In the genomic region with DNA sequence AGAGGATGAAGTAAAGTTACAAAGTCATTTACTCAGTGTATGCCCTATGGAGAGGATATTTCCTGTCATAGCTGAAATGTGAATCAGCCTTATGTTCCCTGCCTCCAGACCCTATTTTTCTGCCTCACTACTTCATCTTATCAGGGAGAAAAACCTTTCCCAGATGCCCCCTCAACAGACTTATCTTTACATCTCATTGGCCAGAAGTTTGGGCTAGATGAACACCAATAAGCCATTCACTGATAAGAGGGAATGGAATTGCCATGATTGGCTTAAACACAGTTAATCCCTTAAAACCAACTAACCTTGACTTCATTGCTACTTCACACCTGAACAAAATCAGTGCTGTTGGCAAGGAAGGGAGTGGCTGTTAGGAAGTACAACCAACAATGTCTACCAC, we compare ENCODE assay signal across 23 cellular contexts. TPM values are rescaled to one million over a fixed set of nuclear protein-coding genes. Genes with fewer than 3 reads are reported as not detected.
DNase-seq lines count a peak whose midpoint lies in the region; ATAC-seq, FAIRE-seq and TF ChIP-seq lines count a peak whose summit lies in the region.
"Had no signal": no experiment of that assay in that cellular context is flagged by ENCODE, and none has a peak within 500 bp of the region (broad histone marks: within the 10 kb centered on the region; RNA-seq: fewer than 3 reads in every experiment).

No MANE protein-coding gene starts in this region.

- in situ Hi-C loops in IMR-90 (cut with MboI; ENCODE audit: low sequenced_read_pairs) (no loop called here), K562 (cut with MboI) (no loop called here)

- H2BK5ac ChIP-seq in IMR-90 (ENCODE audit: low read depth, low read length, poor library complexity, severe bottlenecking) (no peak overlapping the region), mesendoderm (ENCODE audit: low read length) (no peak overlapping the region)

- H2AK5ac ChIP-seq in IMR-90 (ENCODE audit: low read depth, low read length) (no peak overlapping the region), mesendoderm (ENCODE audit: low read length) (no peak overlapping the region)

- intact Hi-C loops in IMR-90 (cut with micrococcal nuclease) (no loop called here), K562 (cut with micrococcal nuclease) (no loop called here), pancreas (cut with DNase I) (no loop called here)

- dilution Hi-C loops in IMR-90 (cut with HindIII; ENCODE audit: low sequenced_read_pairs, unreplicated experiment): no loop called here

- H3K79me2 ChIP-seq in K562 (ENCODE audit: control insufficient read depth, insufficient read depth, low read length): no peaks in the 10 kb centered on the region
- H3K79me2 ChIP-seq in mesendoderm (ENCODE audit: control insufficient read depth, insufficient read depth, low read length): no peaks in the 10 kb centered on the region

- no peak overlapping the region for H2BK20ac ChIP-seq in IMR-90 (ENCODE audit: low read depth, low read length)

- no peak for TF ChIP-seq POLR2A in IMR-90 (IDR thresholded peaks at IDR 0.05; ENCODE audit: low read depth, low read length)
- no peak for TF ChIP-seq POLR2A in K562 (conservative IDR thresholded peaks at IDR 0.05)

- peaks cover 29 to 34% of the 10 kb centered on the region in 2 donors for H3K9me3 Mint-ChIP-seq in activated naive CD4-positive, alpha-beta T cell treated with anti-CD3 and anti-CD28 coated beads, Interleukin-2, amount 50 U/mL, for 72 hours

- H4K8ac ChIP-seq in IMR-90 (ENCODE audit: low read depth in 2 of 2, low read length in 2 of 2) (no peak overlapping the region; a peak in 1 of 4 replicates), mesendoderm (ENCODE audit: low read depth, low read length) (no peak overlapping the region)

- no peaks in the 10 kb centered on the region for H4K20me1 ChIP-seq in IMR-90 (ENCODE audit: insufficient read depth, low read length)
- no peaks in the 10 kb centered on the region for H4K20me1 ChIP-seq in K562 (replicated peaks; ENCODE audit: control insufficient read depth, insufficient read depth, low read length)
- H4K20me1 ChIP-seq: BLaER1 treated with 17β-estradiol and CSF1 and Interleukin-3, amounts not matched to agents 10 nM and 100 nM had no signal

- H3K27ac Mint-ChIP-seq in activated naive CD4-positive, alpha-beta T cell treated with anti-CD3 and anti-CD28 coated beads, Interleukin-2, amount 50 U/mL, for 72 hours: no peak overlapping the region
- H3K27ac Mint-ChIP-seq: CD4-positive, alpha-beta T cell; CD8-positive, alpha-beta T cell had no signal

- H2BK120ac ChIP-seq in IMR-90 (ENCODE audit: low read depth, low read length) (no peak overlapping the region; the same call in 1 of the 2 replicates), mesendoderm (ENCODE audit: low read depth, low read length) (no peak overlapping the region)

- ATAC-seq in IMR-90 (ENCODE audit: low read depth) (no peak), K562 (no peak), HG03135 (IDR thresholded peaks at IDR 0.05; ENCODE audit: unreplicated experiment) (no peak), pancreas (no peak), HG03039 (IDR thresholded peaks at IDR 0.05; ENCODE audit: unreplicated experiment) (no peak)
- no peak for ATAC-seq in activated naive CD4-positive, alpha-beta T cell treated with anti-CD3 and anti-CD28 coated beads, Interleukin-2, amount 50 U/mL, for 72 hours
- ATAC-seq: CD8-positive, alpha-beta T cell had no signal

- H3K23ac ChIP-seq in IMR-90 (ENCODE audit: low read depth, low read length) (no peak overlapping the region), mesendoderm (ENCODE audit: low read length) (no peak overlapping the region)

- CTCF ChIA-PET in IMR-90 (lab: Yijun Ruan, JAX): no interaction called here
- CTCF ChIA-PET in K562 (lab: Yijun Ruan, JAX; ENCODE audit: low intra/inter-chr PET ratio): no interaction called here

- H3K4me2 ChIP-seq in IMR-90 (ENCODE audit: low read depth, low read length) (no peak overlapping the region), K562 (ENCODE audit: insufficient read depth, low read length) (no peak overlapping the region), mesendoderm (ENCODE audit: low read length) (no peak overlapping the region)
- H3K4me2 ChIP-seq: BLaER1 treated with 17β-estradiol and CSF1 and Interleukin-3, amounts not matched to agents 10 nM and 100 nM had no signal

- H3K18ac ChIP-seq in IMR-90 (ENCODE audit: low read depth, low read length) (no peak overlapping the region), mesendoderm (ENCODE audit: low read length) (no peak overlapping the region)

- H3K36me3 Mint-ChIP-seq in activated naive CD4-positive, alpha-beta T cell treated with anti-CD3 and anti-CD28 coated beads, Interleukin-2, amount 50 U/mL, for 72 hours: peaks cover 28 to 47% of the 10 kb centered on the region in 2 donors

- FAIRE-seq in K562 (lab: Jason Lieb, UNC): no peak
- FAIRE-seq in urothelium cell line (lab: Jason Lieb, UNC): peak; percentile 59
- no peak for FAIRE-seq in pancreas (lab: Jason Lieb, UNC)
- FAIRE-seq: A204.1, D721Med, G401.6, GM12892, GM18507 had no signal

- H2AK9ac ChIP-seq in IMR-90 (replicated peaks; ENCODE audit: low read depth, low read length, poor library complexity): no peak overlapping the region

- no peak overlapping the region for H2AFZ ChIP-seq in IMR-90 (replicated peaks; ENCODE audit: low read length, poor library complexity)
- H2AFZ ChIP-seq in K562 (ENCODE audit: low read depth, low read length): no peak overlapping the region

- H3K4me1 ChIP-seq in IMR-90 (ENCODE audit: control insufficient read depth, insufficient read depth, low read length) (peaks cover 3% of the 10 kb centered on the region; the same call in 1 of the 2 replicates), K562 (replicated peaks in 1 of 2; ENCODE audit: control insufficient read depth in 2 of 2, insufficient read depth in 2 of 2, low read length in 2 of 2) (no peaks in the 10 kb centered on the region), mesendoderm (ENCODE audit: control insufficient read depth, low read depth, low read length) (no peaks in the 10 kb centered on the region), pancreas (no peaks in the 10 kb centered on the region)
- H3K4me1 ChIP-seq: Caco-2 had no signal

- no peak for TF ChIP-seq EP300 in K562 (IDR thresholded peaks at IDR 0.05; ENCODE audit: low read length)

- H4K91ac ChIP-seq in IMR-90 (ENCODE audit: insufficient read depth, low read depth, low read length): no peak overlapping the region

- H3K9me3 ChIP-seq in IMR-90 (ENCODE audit: control insufficient read depth, insufficient read depth, low read length) (peaks cover 17% of the 10 kb centered on the region), K562 (replicated peaks; ENCODE audit: control insufficient read depth, insufficient read depth, low read depth, low read length) (0 out of 2 replicates have a peak, but pooled peaks cover 3% of the 10 kb centered on the region), pancreas (peaks cover 0 to 3% (median 0%) of the 10 kb centered on the region in 4 donors)

- DNase-seq in IMR-90 (no peak), K562 (ENCODE audit: extremely low read depth in 1 of 4, low spot score in 3 of 4) (peak in 2 of 4 experiments; percentile 9 to 16), mesendoderm (peak; percentile 20), urothelium cell line (ENCODE audit: low spot score) (no peak), pancreas (no peak)
- no peak for DNase-seq in activated naive CD4-positive, alpha-beta T cell treated with anti-CD3 and anti-CD28 coated beads, Interleukin-2, amount 50 U/mL, for 72 hours (ENCODE audit: low spot score in 2 of 2)
- DNase-seq: 8988T; ACHN; Caco-2; Calu3; CD4-positive, alpha-beta T cell; CD8-positive, alpha-beta T cell; DMS79 treated with DMSO at 0.1 percent for 48 hours; GF-D8 had no signal

- H3K79me1 ChIP-seq in IMR-90 (ENCODE audit: low read depth in 1 of 2, low read length in 2 of 2) (no peaks in the 10 kb centered on the region), mesendoderm (ENCODE audit: low read length) (no peaks in the 10 kb centered on the region)

- H2BK15ac ChIP-seq in IMR-90 (ENCODE audit: low read depth, low read length) (peak overlapping the region; percentile 78; the same call in 1 of the 3 replicates), mesendoderm (replicated peaks; ENCODE audit: low read depth) (no peak overlapping the region)

- no peaks in the 10 kb centered on the region for H3K27me3 ChIP-seq in IMR-90 (ENCODE audit: control insufficient read depth, insufficient read depth, low read length)
- no peaks in the 10 kb centered on the region for H3K27me3 ChIP-seq in K562 (ENCODE audit: control insufficient read depth in 2 of 2, insufficient read depth in 2 of 2, low read length in 2 of 2)
- no peaks in the 10 kb centered on the region for H3K27me3 ChIP-seq in mesendoderm (ENCODE audit: insufficient read depth, low read length, poor library complexity)
- H3K27me3 ChIP-seq in pancreas: no peaks in the 10 kb centered on the region
- H3K27me3 ChIP-seq: BLaER1 treated with 17β-estradiol and CSF1 and Interleukin-3, amounts not matched to agents 10 nM and 100 nM had no signal

- POLR2A ChIA-PET in IMR-90 (lab: Charles Lee; ENCODE audit: unreplicated experiment) (no interaction called here), K562 (lab: Yijun Ruan, JAX) (no interaction called here)

- H4K5ac ChIP-seq in IMR-90 (ENCODE audit: low read depth, low read length) (no peak overlapping the region), mesendoderm (ENCODE audit: low read length) (no peak overlapping the region)

- BruUV-seq in IMR-90 (replicated peaks; lab: Mats Ljungman, UMichigan) (no TSS peak), K562 (replicated peaks; lab: Mats Ljungman, UMichigan) (no TSS peak)

- no peak overlapping the region for H3K4me3 ChIP-seq in IMR-90 (ENCODE audit: insufficient read depth, low read depth, low read length)
- no peak overlapping the region for H3K4me3 ChIP-seq in K562
- H3K4me3 ChIP-seq in mesendoderm (ENCODE audit: low read length): no peak overlapping the region
- no peak overlapping the region for H3K4me3 ChIP-seq in pancreas
- H3K4me3 ChIP-seq: BLaER1 treated with 17β-estradiol and CSF1 and Interleukin-3, amounts not matched to agents 10 nM and 100 nM had no signal

- H3K9me1 ChIP-seq in IMR-90 (ENCODE audit: insufficient read depth, low read length): peaks cover under 1% of the 10 kb centered on the region; the same call in 1 of the 2 replicates
- H3K9me1 ChIP-seq in K562 (ENCODE audit: control insufficient read depth, insufficient read depth, low read length): no peaks in the 10 kb centered on the region

- H3K56ac ChIP-seq in IMR-90 (ENCODE audit: extremely low read depth, insufficient read depth, low read length) (no peak overlapping the region), mesendoderm (ENCODE audit: low read length) (no peak overlapping the region)

- no peak overlapping the region for H3K9ac ChIP-seq in IMR-90 (ENCODE audit: low read depth, low read length)
- no peak overlapping the region for H3K9ac ChIP-seq in K562 (ENCODE audit: insufficient read depth in 1 of 2, low read depth in 2 of 2, low read length in 2 of 2)
- H3K9ac ChIP-seq in mesendoderm (ENCODE audit: low read length): no peak overlapping the region
- H3K9ac ChIP-seq: BLaER1 treated with 17β-estradiol and CSF1 and Interleukin-3, amounts not matched to agents 10 nM and 100 nM had no signal

- TF ChIP-seq RAD21 in IMR-90 (IDR thresholded peaks at IDR 0.05; ENCODE audit: low read length): no peak
- no peak for TF ChIP-seq RAD21 in K562 (CRISPR knock-in tag; conservative IDR thresholded peaks at IDR 0.05 in 1 of 2, IDR thresholded peaks at IDR 0.05 in 1 of 2)

- peak overlapping the region; percentile 66; the same call in 1 of the 2 replicates for H3K14ac ChIP-seq in IMR-90 (replicated peaks; ENCODE audit: low read depth, low read length)

- H3K27ac ChIP-seq in IMR-90 (ENCODE audit: insufficient read depth, low read length) (no peak overlapping the region), K562 (ENCODE audit: extremely low read depth, low read depth, low read length) (no peak overlapping the region), mesendoderm (ENCODE audit: low read depth, low read length) (no peak overlapping the region), pancreas (no peak overlapping the region)
- H3K27ac ChIP-seq: BLaER1 treated with 17β-estradiol and CSF1 and Interleukin-3, amounts not matched to agents 10 nM and 100 nM; C4-2B had no signal

- no peaks in the 10 kb centered on the region for H3K36me3 ChIP-seq in IMR-90 (ENCODE audit: control insufficient read depth, insufficient read depth, low read length)
- H3K36me3 ChIP-seq in K562 (ENCODE audit: control insufficient read depth, insufficient read depth, low read length): no peaks in the 10 kb centered on the region
- H3K36me3 ChIP-seq in mesendoderm (ENCODE audit: control insufficient read depth, insufficient read depth, low read length): no peaks in the 10 kb centered on the region
- H3K36me3 ChIP-seq in pancreas: no peaks in the 10 kb centered on the region

- H3K4ac ChIP-seq in IMR-90 (ENCODE audit: low read depth, low read length) (no peak overlapping the region), mesendoderm (ENCODE audit: low read depth, low read length) (no peak overlapping the region)

- no peak for TF ChIP-seq CTCF in IMR-90 (conservative IDR thresholded peaks at IDR 0.05; ENCODE audit: low read depth, low read length)
- TF ChIP-seq CTCF in K562 (IDR thresholded peaks at IDR 0.05 in 2 of 3, conservative IDR thresholded peaks at IDR 0.05 in 1 of 3; ENCODE audit: insufficient read depth in 2 of 3, low read depth in 1 of 3, low read length in 3 of 3): no peak
- TF ChIP-seq CTCF in pancreas (IDR thresholded peaks at IDR 0.05): no peak

RNA-seq across cellular contexts. Expression of a gene that starts 40.1 kb away (rescaled TPM):
- total RNA-seq in IMR-90 (2012; rRNA removed): 19.0 and 32.5 TPM in 2 replicates
- polyA plus RNA-seq in IMR-90 (2012; rRNA removed): 10.4 and 11.5 TPM in 2 replicates
- 3.6 and 3.7 TPM in 2 replicates for polyA plus RNA-seq in IMR-90 (2012; cell fraction: cytosol; rRNA removed)
- 1.3 and 5.0 TPM in 2 replicates for polyA plus RNA-seq in IMR-90 (2012; cell fraction: nucleus; rRNA removed; ENCODE audit: low replicate concordance)
- total RNA-seq in K562 (2011; cell fraction: chromatin; rRNA removed; ENCODE audit: low replicate concordance): 2.3 and 3.8 TPM in 2 replicates
- total RNA-seq in K562 (2011; cell fraction: nucleolus; rRNA removed): 2.0 and 2.9 TPM in 2 replicates
- 3.2 and 6.9 TPM in 2 replicates for total RNA-seq in K562 (2011; cell fraction: nucleoplasm; rRNA removed)
- 7.3 and 8.9 TPM in 2 replicates for total RNA-seq in K562 (2014; rRNA removed)
- total RNA-seq in K562 (2014; rRNA removed; fragmentation: Illumina TruSeq; extraction: Trizol): 5.7 and 6.4 TPM in 2 replicates
- 5.5 and 5.6 TPM in 2 replicates for total RNA-seq in K562 (2015; rRNA removed; fragmentation: Illumina TruSeq; extraction: Trizol)
- 3.8 and 5.2 TPM in 2 replicates for total RNA-seq in K562 (2021)
- polyA plus RNA-seq in K562 (2011; rRNA removed): 4.7 and 5.2 TPM in 2 replicates
- 2.1 and 3.8 TPM in 2 replicates for polyA plus RNA-seq in K562 (2011; cell fraction: cytosol; rRNA removed)
- 1.8 and 2.6 TPM in 2 replicates for polyA plus RNA-seq in K562 (2011; cell fraction: nucleus; rRNA removed)
- 4.4 and 7.9 TPM in 2 replicates for polyA plus RNA-seq in K562 (2012)
- 4.6 and 5.0 TPM in 2 replicates for polyA plus RNA-seq in K562 (2014; fragmentation: Illumina TruSeq; extraction: Trizol)
- polyA plus RNA-seq in K562 (2014; fragmentation: Nextera tagmentation; extraction: Ambion mirVana): 1 to 10 TPM; 1.7 to 1.9 TPM
- 2.9 and 4.8 TPM in 2 replicates for polyA plus RNA-seq in K562 (2014; rRNA removed)
- polyA minus RNA-seq in K562 (2011; rRNA and poly(A)+ RNA removed): 6.3 and 7.0 TPM in 2 replicates
- polyA minus RNA-seq in K562 (2011; cell fraction: cytosol; rRNA and poly(A)+ RNA removed): 2.6 TPM in 2 replicates
- 1.8 and 2.7 TPM in 2 replicates for polyA minus RNA-seq in K562 (2011; cell fraction: nucleus; rRNA and poly(A)+ RNA removed)
- polyA plus RNA-seq in mesendoderm (2013, experiment 1 of 2): 12.4 TPM
- polyA plus RNA-seq in mesendoderm (2013, experiment 2 of 2): 12.0 TPM
- 10 to 100 TPM; 10.7 to 15.7 TPM for total RNA-seq in activated naive CD4-positive, alpha-beta T cell treated with anti-CD3 and anti-CD28 coated beads, Interleukin-2, amount 50 U/mL, for 72 hours
- total RNA-seq in pancreas: 10 to 100 TPM; 13.9 to 29.7 (median 16.6) TPM
- 10 to 100 TPM in 1 of 2 donors, 1 to 10 TPM in 1; 9.8 to 23.6 TPM for polyA plus RNA-seq in pancreas

RNA-seq across cellular contexts. Expression of a gene that starts 44.2 kb away (rescaled TPM):
- total RNA-seq in IMR-90 (2012; rRNA removed): 0.28 and 0.36 TPM in 2 replicates
- polyA plus RNA-seq in IMR-90 (2012; rRNA removed): 0.12 and 0.17 TPM in 2 replicates
- polyA plus RNA-seq in IMR-90 (2012; cell fraction: cytosol; rRNA removed): not detected in 2 replicates
- polyA plus RNA-seq in IMR-90 (2012; cell fraction: nucleus; rRNA removed; ENCODE audit: low replicate concordance): 0.15 and 0.16 TPM in 2 replicates
- total RNA-seq in K562 (2011; cell fraction: chromatin; rRNA removed; ENCODE audit: low replicate concordance): 0.65 and 0.70 TPM in 2 replicates
- 0.53 TPM in 1 of 2 replicates, not detected in the other for total RNA-seq in K562 (2011; cell fraction: nucleolus; rRNA removed)
- total RNA-seq in K562 (2011; cell fraction: nucleoplasm; rRNA removed): 0.44 and 0.53 TPM in 2 replicates
- 0.08 TPM in 1 of 2 replicates, not detected in the other for total RNA-seq in K562 (2014; rRNA removed)
- total RNA-seq in K562 (2014; rRNA removed; fragmentation: Illumina TruSeq; extraction: Trizol): 0.73 and 0.76 TPM in 2 replicates
- 0.15 and 0.22 TPM in 2 replicates for total RNA-seq in K562 (2015; rRNA removed; fragmentation: Illumina TruSeq; extraction: Trizol)
- total RNA-seq in K562 (2021): 0.35 TPM in 1 of 2 replicates, not detected in the other
- polyA plus RNA-seq in K562 (2011; rRNA removed): 0.35 and 0.40 TPM in 2 replicates
- 0.07 and 0.46 TPM in 2 replicates for polyA plus RNA-seq in K562 (2011; cell fraction: cytosol; rRNA removed)
- polyA plus RNA-seq in K562 (2011; cell fraction: nucleus; rRNA removed): 0.63 and 0.65 TPM in 2 replicates
- 0.16 and 0.44 TPM in 2 replicates for polyA plus RNA-seq in K562 (2012)
- 0.40 and 0.62 TPM in 2 replicates for polyA plus RNA-seq in K562 (2014; fragmentation: Illumina TruSeq; extraction: Trizol)
- under 1 TPM; 0.22 to 0.35 TPM for polyA plus RNA-seq in K562 (2014; fragmentation: Nextera tagmentation; extraction: Ambion mirVana)
- 0.24 TPM in 1 of 2 replicates, not detected in the other for polyA plus RNA-seq in K562 (2014; rRNA removed)
- polyA minus RNA-seq in K562 (2011; rRNA and poly(A)+ RNA removed): 0.72 TPM in 1 of 2 replicates, not detected in the other
- not detected in 2 replicates for polyA minus RNA-seq in K562 (2011; cell fraction: cytosol; rRNA and poly(A)+ RNA removed)
- polyA minus RNA-seq in K562 (2011; cell fraction: nucleus; rRNA and poly(A)+ RNA removed): 0.78 TPM in 1 of 2 replicates, not detected in the other
- polyA plus RNA-seq in mesendoderm (2013, experiment 1 of 2): 10.5 TPM
- 10.0 TPM for polyA plus RNA-seq in mesendoderm (2013, experiment 2 of 2)
- total RNA-seq in activated naive CD4-positive, alpha-beta T cell treated with anti-CD3 and anti-CD28 coated beads, Interleukin-2, amount 50 U/mL, for 72 hours: 10 to 100 TPM; 24.8 to 27.5 TPM
- total RNA-seq in pancreas: under 1 TPM in 4 of 6 donors, not detected in 2; 0.16 to 0.58 (median 0.26) TPM
- under 1 TPM; 0.27 to 0.82 TPM for polyA plus RNA-seq in pancreas

Comparison
In these comparisons a context has a peak if more than half of its experiments do, and no peak if none do; other contexts are left out.
1. RNA of a gene that starts 44.2 kb away (total RNA-seq): 24.8 to 27.5 TPM in activated naive CD4-positive, alpha-beta T cell treated with anti-CD3 and anti-CD28 coated beads, Interleukin-2, amount 50 U/mL, for 72 hours; 0.28 to 0.36 TPM in IMR-90, 0.08 to 0.76 TPM in K562 and 0.16 to 0.58 TPM in pancreas; every median in the first group is over 10 times any median in the second.